ENCODE assay signal across 10 cellular contexts in genomic region chr10:119693262-119693957, GRCh38. TPM values are rescaled to one million over a fixed set of nuclear protein-coding genes. Genes with fewer than 3 reads are reported as not detected.
DNase-seq lines count a peak whose midpoint lies in the region; ATAC-seq and TF ChIP-seq lines count a peak whose summit lies in the region.
"Had no signal": no experiment of that assay in that cellular context is flagged by ENCODE, and none has a peak within 500 bp of the region (broad histone marks: within the 10 kb centered on the region; RNA-seq: fewer than 3 reads in every experiment).

No MANE protein-coding gene starts in this region.

- no peaks in the 10 kb centered on the region for H3K9me3 ChIP-seq in uterus
- H3K9me3 ChIP-seq in ovary: no peaks in the 10 kb centered on the region
- H3K9me3 ChIP-seq: ascending aorta had no signal

- no peaks in the 10 kb centered on the region for H3K36me3 ChIP-seq in uterus
- H3K36me3 ChIP-seq in ovary: no peaks in the 10 kb centered on the region
- H3K36me3 ChIP-seq: ascending aorta had no signal

- 73 to 83% (median 79%) methylated on average over 6 of the region's 6 CpGs for WGBS in ovary, 3 donors

- H3K4me1 ChIP-seq in uterus: no peaks in the 10 kb centered on the region
- no peaks in the 10 kb centered on the region for H3K4me1 ChIP-seq in ovary (ENCODE audit: insufficient read depth)
- H3K4me1 ChIP-seq: ascending aorta had no signal

- H3K27me3 ChIP-seq in uterus (no peaks in the 10 kb centered on the region), ovary (no peaks in the 10 kb centered on the region)
- H3K27me3 ChIP-seq: ascending aorta had no signal

- H3K27ac ChIP-seq in uterus: no peak overlapping the region
- no peak overlapping the region for H3K27ac ChIP-seq in ovary
- H3K27ac ChIP-seq: ascending aorta had no signal

- DNase-seq in EH (ENCODE audit: low read depth): peak; percentile 43
- peak; percentile 99 for DNase-seq in SK-MEL-5 (ENCODE audit: low read depth, low spot score)
- peak; percentile 64 for DNase-seq in midbrain (lab: John Stamatoyannopoulos, UW)
- no peak for DNase-seq in DMS153 (lab: John Stamatoyannopoulos, UW)
- DNase-seq in NCI-H524 treated with DMSO at 0.1 percent for 48 hours (lab: John Stamatoyannopoulos, UW): no peak
- no peak for DNase-seq in uterus
- no peak for DNase-seq in ovary
- DNase-seq: NCI-H82 had no signal

- intact Hi-C loops in uterus (cut with DNase I; ENCODE audit: low total_unique reads) (no loop called here), ovary (cut with DNase I) (no loop called here)

- TF ChIP-seq POLR2A in uterus (IDR thresholded peaks at IDR 0.05) (no peak), ovary (IDR thresholded peaks at IDR 0.05) (no peak)

- TF ChIP-seq CTCF in uterus (IDR thresholded peaks at IDR 0.05): no peak
- TF ChIP-seq CTCF in ovary (IDR thresholded peaks at IDR 0.05): no peak

- no peak for TF ChIP-seq EP300 in ovary (IDR thresholded peaks at IDR 0.05)

- H3K4me3 ChIP-seq in uterus (no peak overlapping the region), ovary (no peak overlapping the region)
- H3K4me3 ChIP-seq: ascending aorta had no signal

- in situ Hi-C loops in SK-MEL-5 (cut with HindIII; ENCODE audit: low pct_unique_long_range_greater_than_20kb, low sequenced_read_pairs): no loop called here

- ATAC-seq in GM21619 (IDR thresholded peaks at IDR 0.05; ENCODE audit: unreplicated experiment): peak; percentile 76

RNA-seq across cellular contexts. Expression of gene INPP5F, which starts 32.4 kb away (rescaled TPM):
- total RNA-seq in SK-MEL-5 (2014; rRNA removed; shearing (Covaris generic)): 145 and 158 TPM in 2 replicates
- polyA plus RNA-seq in SK-MEL-5 (2015; cell fraction: cytosol; rRNA removed): 121 and 164 TPM in 2 replicates
- polyA plus RNA-seq in SK-MEL-5 (2015; cell fraction: nucleus; rRNA removed): 256 and 266 TPM in 2 replicates
- total RNA-seq in uterus (10 to 100 TPM; 14.3 to 67.3 (median 27.8) TPM), ovary (10 to 100 TPM in 6 of 7 donors, 1 to 10 TPM in 1; 8.5 to 18.8 (median 14.4) TPM)
- polyA plus RNA-seq in ovary: 10 to 100 TPM in 1 of 2 donors, 1 to 10 TPM in 1; 8.1 to 13.8 TPM

RNA-seq across cellular contexts. Expression of gene BAG3, which starts 42.2 kb away (rescaled TPM):
- 6.2 and 6.4 TPM in 2 replicates for total RNA-seq in SK-MEL-5 (2014; rRNA removed; shearing (Covaris generic))
- polyA plus RNA-seq in SK-MEL-5 (2015; cell fraction: cytosol; rRNA removed): 46.2 and 58.6 TPM in 2 replicates
- 14.3 and 16.0 TPM in 2 replicates for polyA plus RNA-seq in SK-MEL-5 (2015; cell fraction: nucleus; rRNA removed)
- total RNA-seq in uterus (10 to 100 TPM in 3 of 4 donors, 1 to 10 TPM in 1; 6.6 to 44.1 (median 22.4) TPM), ovary (10 to 100 TPM; 13.7 to 33.5 (median 29.6) TPM)
- polyA plus RNA-seq in ovary: 10 to 100 TPM; 14.4 to 26.9 TPM

Comparison
In these comparisons a context has a peak if more than half of its experiments do, and no peak if none do; other contexts are left out.
1. DNase-seq: peak in EH (single experiment), SK-MEL-5 (single experiment) and midbrain (single experiment); none in DMS153 (single experiment), NCI-H524 treated with DMSO at 0.1 percent for 48 hours (single experiment), uterus (0 of 2) and ovary (0 of 5).